In genomic region chr2:64114912-64115277, GRCh38 we compare ENCODE assay signal across 8 cellular contexts. TPM values are rescaled to one million over a fixed set of nuclear protein-coding genes. Genes with fewer than 3 reads are reported as not detected.
DNase-seq lines count a peak whose midpoint lies in the region; ATAC-seq and TF ChIP-seq lines count a peak whose summit lies in the region.

No MANE protein-coding gene starts in this region.

- TF ChIP-seq CTCF in smooth muscle cell (IDR thresholded peaks at IDR 0.05; ENCODE audit: borderline replicate concordance, insufficient read depth, poor library complexity, severe bottlenecking): no peak
- no peak for TF ChIP-seq CTCF in tibial artery (IDR thresholded peaks at IDR 0.05)

- 81% methylated on average over 3 of the region's 3 CpGs for WGBS in smooth muscle cell (ENCODE audit: low lambda C conversion rate)

- intact Hi-C loops in tibial artery (cut with DNase I; ENCODE audit: low total_unique reads): no loop called here

- H3K27me3 ChIP-seq in smooth muscle cell (ENCODE audit: low read depth) (no peaks in the 10 kb centered on the region), tibial artery (no peaks in the 10 kb centered on the region)

- H3K9me3 ChIP-seq in smooth muscle cell (replicated peaks; ENCODE audit: low read depth) (no peaks in the 10 kb centered on the region), tibial artery (no peaks in the 10 kb centered on the region)

- no peak overlapping the region for H2AFZ ChIP-seq in smooth muscle cell (ENCODE audit: low read depth)

- H3K4me2 ChIP-seq in smooth muscle cell: no peak overlapping the region

- H3K27me3 Mint-ChIP-seq in activated CD4-positive, alpha-beta memory T cell treated with anti-CD3 and anti-CD28 coated beads, Interleukin-2, amount 10 ng/mL, durations not matched to agents 7 days and 5 days: no peaks in the 10 kb centered on the region

- POLR2A ChIA-PET in activated CD4-positive, alpha-beta memory T cell treated with anti-CD3 and anti-CD28 coated beads, Interleukin-2, amount 10 ng/mL, durations not matched to agents 7 days and 5 days (lab: Charles Lee): interaction anchor here (0.7 to 5.5 kb wide), 7 partner anchors 13 to 212 kb away, joined by 3 to 28 read pairs (median 4); no protein-coding TSS in a partner anchor
- POLR2A ChIA-PET in HEK293T (lab: Yijun Ruan, JAX): no interaction called here

- H3K36me3 Mint-ChIP-seq in activated CD4-positive, alpha-beta memory T cell treated with anti-CD3 and anti-CD28 coated beads, Interleukin-2, amount 10 ng/mL, durations not matched to agents 7 days and 5 days (ENCODE audit: low read depth): peaks cover 11% of the 10 kb centered on the region

- no peak for DNase-seq in activated CD4-positive, alpha-beta memory T cell treated with anti-CD3 and anti-CD28 coated beads, Interleukin-2, amount 10 ng/mL, durations not matched to agents 7 days and 5 days
- DNase-seq in smooth muscle cell (lab: John Stamatoyannopoulos, UW; ENCODE audit: unreplicated experiment): no peak
- DNase-seq in HEK293T (ENCODE audit: extremely low spot score): no peak
- DNase-seq in tibial artery: no peak
- no peak for DNase-seq in DMS153 treated with DMSO at 0.1 percent for 48 hours (lab: John Stamatoyannopoulos, UW; ENCODE audit: unreplicated experiment)

- peaks cover 66% of the 10 kb centered on the region for H3K4me1 Mint-ChIP-seq in activated CD4-positive, alpha-beta memory T cell treated with anti-CD3 and anti-CD28 coated beads, Interleukin-2, amount 10 ng/mL, durations not matched to agents 7 days and 5 days

- peak overlapping the region; percentile 67 for H3K27ac Mint-ChIP-seq in activated CD4-positive, alpha-beta memory T cell treated with anti-CD3 and anti-CD28 coated beads, Interleukin-2, amount 10 ng/mL, durations not matched to agents 7 days and 5 days

- H3K4me3 ChIP-seq in smooth muscle cell (no peak overlapping the region), tibial artery (no peak overlapping the region)

- H3F3A ChIP-seq in smooth muscle cell (ENCODE audit: low read depth): no peaks in the 10 kb centered on the region

- ATAC-seq in GM19025 (IDR thresholded peaks at IDR 0.05; ENCODE audit: low read depth, unreplicated experiment) (peak; percentile 54), HG02678 (IDR thresholded peaks at IDR 0.05; ENCODE audit: unreplicated experiment) (peak; percentile 38), GM21360 (IDR thresholded peaks at IDR 0.05; ENCODE audit: unreplicated experiment) (no peak)

- no peaks in the 10 kb centered on the region for H3K9me3 Mint-ChIP-seq in activated CD4-positive, alpha-beta memory T cell treated with anti-CD3 and anti-CD28 coated beads, Interleukin-2, amount 10 ng/mL, durations not matched to agents 7 days and 5 days

- H3K27ac ChIP-seq in smooth muscle cell (ENCODE audit: low read depth) (peak overlapping the region; percentile 83), tibial artery (no peak overlapping the region)

- H3K36me3 ChIP-seq in smooth muscle cell (ENCODE audit: low read depth) (no peaks in the 10 kb centered on the region), tibial artery (no peaks in the 10 kb centered on the region)

- H4K20me1 ChIP-seq in smooth muscle cell (ENCODE audit: low read depth): peaks cover 30% of the 10 kb centered on the region

- H3K4me1 ChIP-seq in smooth muscle cell (ENCODE audit: low read depth): peaks cover 17% of the 10 kb centered on the region
- peaks cover 0 to 89% (median 28%) of the 10 kb centered on the region in 4 donors for H3K4me1 ChIP-seq in tibial artery

- no peak overlapping the region for H3K9ac ChIP-seq in smooth muscle cell (ENCODE audit: low read depth)

- no peak overlapping the region for H3K4me3 Mint-ChIP-seq in activated CD4-positive, alpha-beta memory T cell treated with anti-CD3 and anti-CD28 coated beads, Interleukin-2, amount 10 ng/mL, durations not matched to agents 7 days and 5 days

- H3K79me2 ChIP-seq in smooth muscle cell (ENCODE audit: low read depth): peaks cover 89% of the 10 kb centered on the region

- CTCF ChIA-PET in activated CD4-positive, alpha-beta memory T cell treated with anti-CD3 and anti-CD28 coated beads, Interleukin-2, amount 10 ng/mL, durations not matched to agents 7 days and 5 days (lab: Charles Lee): interaction anchor here (1.6 kb wide), 1 partner anchor 213 kb away, joined by 5 read pairs; no protein-coding TSS in a partner anchor
- CTCF ChIA-PET in HEK293T (lab: Yijun Ruan, JAX): no interaction called here

TF ChIP-seq in HEK293T, 16 proteins besides CTCF, POLR2A, EP300 and RAD21:
- TF ChIP-seq TARDBP (IDR thresholded peaks at IDR 0.05): no peak
- no peak for TF ChIP-seq FOXK2 (IDR thresholded peaks at IDR 0.05)
- no peak for TF ChIP-seq CTBP1 (IDR thresholded peaks at IDR 0.05; ENCODE audit: borderline replicate concordance)
- no peak for TF ChIP-seq NFRKB (IDR thresholded peaks at IDR 0.05)

RNA-seq across cellular contexts. Expression of gene PELI1, which starts 29.3 kb away (rescaled TPM):
- total RNA-seq in activated CD4-positive, alpha-beta memory T cell treated with anti-CD3 and anti-CD28 coated beads, Interleukin-2, amount 10 ng/mL, durations not matched to agents 7 days and 5 days: 10 to 100 TPM; 44.9 to 45.0 TPM
- 59.2 and 61.0 TPM in 2 replicates for total RNA-seq in smooth muscle cell
- 16.2 and 18.6 TPM in 2 replicates for polyA plus RNA-seq in smooth muscle cell
